1 cellular context compared by ENCODE assay signal in the genomic region with DNA sequence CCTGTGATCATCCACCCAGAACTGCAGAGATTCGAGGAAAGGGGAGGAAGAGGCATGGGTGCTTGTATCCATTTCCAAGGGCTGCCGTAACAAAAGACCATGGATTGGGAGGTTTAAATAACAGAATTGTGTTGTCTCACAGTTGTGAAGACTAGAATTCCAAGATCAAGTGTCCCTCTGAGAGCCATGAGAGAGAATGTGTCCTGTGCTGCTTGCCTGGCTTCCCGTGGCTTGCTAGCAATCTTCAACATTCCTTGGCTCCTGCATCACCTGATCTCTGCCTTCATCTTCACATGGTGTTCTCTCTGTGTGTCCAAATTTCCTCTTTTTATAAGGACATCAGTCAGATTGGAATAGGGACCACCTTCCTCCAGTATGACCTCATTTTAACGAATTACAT.
TF ChIP-seq lines count a peak whose summit lies in the region.

No MANE protein-coding gene starts in this region.

TF ChIP-seq in GM23338, 12 proteins besides CTCF, POLR2A, EP300 and RAD21 (continued from another document):
- no peak for TF ChIP-seq POLR2AphosphoS5 (IDR thresholded peaks at IDR 0.05; ENCODE audit: low read depth)
- no peak for TF ChIP-seq EZH2 (IDR thresholded peaks at IDR 0.05; ENCODE audit: low read depth, unreplicated experiment)
